In the genomic region with DNA sequence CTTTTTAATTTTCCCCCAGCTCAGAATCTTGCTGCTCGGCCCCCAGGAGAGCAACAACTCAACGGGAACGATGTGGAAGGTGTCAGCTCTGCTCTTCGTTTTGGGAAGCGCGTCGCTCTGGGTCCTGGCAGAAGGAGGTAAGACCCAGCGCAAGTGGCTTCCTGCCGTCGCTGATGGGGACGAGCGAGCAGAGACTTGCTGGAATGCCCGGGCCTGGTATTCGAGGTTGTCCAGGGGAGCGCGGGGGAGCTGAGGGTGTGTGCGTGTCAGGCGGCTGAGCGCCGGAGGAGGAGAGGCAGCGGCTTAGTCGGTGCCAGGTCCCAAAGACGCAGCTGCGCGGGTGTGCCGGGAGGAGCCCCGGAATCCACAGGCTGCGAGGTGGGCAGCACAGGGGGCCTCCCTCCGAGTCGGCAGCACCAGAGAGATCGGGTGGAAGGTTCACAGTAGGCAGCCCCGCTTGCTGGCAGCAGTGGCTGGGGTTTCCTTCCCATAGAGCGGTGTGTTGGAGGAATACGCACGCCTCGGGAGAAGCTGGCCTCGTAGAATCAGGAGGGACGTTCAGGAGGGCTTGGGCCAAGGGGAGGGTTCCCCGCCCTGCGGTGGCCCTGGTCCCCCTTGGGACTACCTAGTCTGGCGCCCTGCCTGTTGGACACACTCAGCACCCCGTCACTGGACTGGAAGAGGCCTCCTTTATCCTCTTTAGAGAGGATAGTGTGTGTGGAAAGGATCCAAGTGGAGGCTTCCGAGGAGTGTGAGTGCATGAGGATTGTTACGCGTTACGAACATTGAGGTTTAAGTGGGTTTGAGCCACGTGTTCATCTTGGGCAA, we compare ENCODE assay signal across 8 cellular contexts. TPM values are rescaled to one million over a fixed set of nuclear protein-coding genes. Genes with fewer than 3 reads are reported as not detected.
DNase-seq lines count a peak whose midpoint lies in the region; ATAC-seq and TF ChIP-seq lines count a peak whose summit lies in the region.

No MANE protein-coding gene starts in this region.

- H3K4me1 ChIP-seq in SJSA1 (replicated peaks) (peaks cover 59% of the 10 kb centered on the region), osteoblast (ENCODE audit: insufficient read depth, low read length) (no peaks in the 10 kb centered on the region)
- no peaks in the 10 kb centered on the region for H3K4me1 ChIP-seq in effector memory CD4-positive, alpha-beta T cell (ENCODE audit: control insufficient read depth, insufficient read depth, low read length, poor library complexity, severe bottlenecking)

- DNase-seq in AG10803 (ENCODE audit: low read depth) (peak; percentile 82), SJSA1 (ENCODE audit: low read depth in 1 of 2, low spot score in 2 of 2) (peak; percentile 59 to 75), Right ventricle myocardium superior (peak; percentile 67), osteoblast (ENCODE audit: insufficient read length, low spot score, missing footprints) (peak; percentile 62), NCI-H146 treated with DMSO at 0.1 percent for 48 hours (lab: John Stamatoyannopoulos, UW; ENCODE audit: unreplicated experiment) (no peak)
- DNase-seq in effector memory CD4-positive, alpha-beta T cell: no peak

- H2AFZ ChIP-seq in osteoblast (ENCODE audit: low read length): peak overlapping the region; percentile 35

- H3K27me3 ChIP-seq in SJSA1 (replicated peaks) (no peaks in the 10 kb centered on the region), osteoblast (ENCODE audit: insufficient read depth, low read length) (peaks cover 6% of the 10 kb centered on the region)
- H3K27me3 ChIP-seq in effector memory CD4-positive, alpha-beta T cell (replicated peaks; ENCODE audit: control insufficient read depth, insufficient read depth, low read length, poor library complexity, severe bottlenecking): peaks cover 7% of the 10 kb centered on the region

- peak overlapping the region; percentile 66 for H3K4me3 ChIP-seq in AG10803 (ENCODE audit: low read length)
- H3K4me3 ChIP-seq in SJSA1: peak overlapping the region; percentile 75
- peak overlapping the region; percentile 63 for H3K4me3 ChIP-seq in osteoblast (ENCODE audit: insufficient read depth, low read length)
- H3K4me3 ChIP-seq in effector memory CD4-positive, alpha-beta T cell (ENCODE audit: insufficient read depth, low read depth, low read length, poor library complexity, severe bottlenecking): no peak overlapping the region

- TF ChIP-seq CTCF in AG10803 (conservative IDR thresholded peaks at IDR 0.05; ENCODE audit: low read length) (no peak), osteoblast (IDR thresholded peaks at IDR 0.05; ENCODE audit: extremely low read depth, low read depth, low read length) (no peak)

- 0 out of 2 replicates have a peak, but pooled peaks cover 5% of the 10 kb centered on the region for H3K9me3 ChIP-seq in SJSA1 (replicated peaks)
- no peaks in the 10 kb centered on the region for H3K9me3 ChIP-seq in osteoblast (ENCODE audit: low read depth, low read length)
- no peaks in the 10 kb centered on the region for H3K9me3 ChIP-seq in effector memory CD4-positive, alpha-beta T cell (ENCODE audit: control insufficient read depth, low read length)

- ATAC-seq in Right ventricle myocardium superior (ENCODE audit: poor library complexity): peak; percentile 83
- ATAC-seq in GM18502 (IDR thresholded peaks at IDR 0.05; ENCODE audit: poor library complexity, unreplicated experiment): no peak
- no peak for ATAC-seq in GM19351 (IDR thresholded peaks at IDR 0.05; ENCODE audit: unreplicated experiment)

- no peaks in the 10 kb centered on the region for H4K20me1 ChIP-seq in osteoblast (ENCODE audit: insufficient read depth, low read length)

- H3K36me3 ChIP-seq in SJSA1 (peaks cover 18% of the 10 kb centered on the region), osteoblast (ENCODE audit: insufficient read depth, low read length) (no peaks in the 10 kb centered on the region)
- no peaks in the 10 kb centered on the region for H3K36me3 ChIP-seq in effector memory CD4-positive, alpha-beta T cell (ENCODE audit: control insufficient read depth, insufficient read depth, low read length)

- H3K4me2 ChIP-seq in osteoblast (ENCODE audit: insufficient read depth, low read length): peak overlapping the region; percentile 65

- no peaks in the 10 kb centered on the region for H3K79me2 ChIP-seq in osteoblast (ENCODE audit: insufficient read depth, low read length)

- H3K27ac ChIP-seq in SJSA1 (peak overlapping the region; percentile 72), osteoblast (ENCODE audit: low read depth, low read length) (no peak overlapping the region)
- no peak overlapping the region for H3K27ac ChIP-seq in effector memory CD4-positive, alpha-beta T cell (ENCODE audit: insufficient read depth, low read length, poor library complexity, severe bottlenecking)

- intact Hi-C loops in Right ventricle myocardium superior (cut with DNase I): no loop called here

RNA-seq across cellular contexts. Expression of a gene that starts 0.5 kb away (rescaled TPM):
- 36.0 and 43.8 TPM in 2 replicates for total RNA-seq in SJSA1 (2014; rRNA removed; shearing (Covaris generic))
- total RNA-seq in Right ventricle myocardium superior: 20.3 TPM
- total RNA-seq in osteoblast: 4.7 and 11.9 TPM in 2 replicates

Comparison
In these comparisons a context has a peak if more than half of its experiments do, and no peak if none do; other contexts are left out.
1. DNase-seq: peak in AG10803 (single experiment), SJSA1 (2 of 2), Right ventricle myocardium superior (single experiment) and osteoblast (single experiment); none in NCI-H146 treated with DMSO at 0.1 percent for 48 hours (single experiment) and effector memory CD4-positive, alpha-beta T cell (0 of 3).